In the genomic region with DNA sequence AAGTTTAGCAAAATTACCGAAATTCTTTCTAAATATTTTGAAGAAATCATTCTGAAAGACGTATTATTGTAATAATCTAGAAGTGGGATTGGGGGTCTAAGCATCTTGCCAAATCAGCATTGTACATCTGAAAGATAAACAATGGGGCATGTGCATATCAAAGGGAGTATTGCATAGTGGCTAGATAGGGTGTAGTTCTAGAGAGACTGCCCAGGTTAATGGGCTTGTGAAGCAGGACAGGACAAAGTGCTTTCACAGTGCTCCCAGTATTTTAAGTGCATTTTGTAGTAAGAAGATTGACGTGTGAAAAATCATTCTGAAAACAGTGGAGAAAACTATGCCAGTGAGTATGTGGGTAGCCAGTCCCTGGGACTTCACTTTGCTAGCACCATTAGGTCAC, we compare ENCODE assay signal across 24 cellular contexts.
DNase-seq lines count a peak whose midpoint lies in the region; ATAC-seq and TF ChIP-seq lines count a peak whose summit lies in the region.
"Had no signal": no experiment of that assay in that cellular context is flagged by ENCODE, and none has a peak within 500 bp of the region (broad histone marks: within the 10 kb centered on the region; RNA-seq: fewer than 3 reads in every experiment).

No MANE protein-coding gene starts in this region.

- H3K36me3 Mint-ChIP-seq in T-helper 2 cell treated with Interferon-gamma antibody and Interleukin-4, amounts not matched to agents 5 μg/mL and 100 μg/mL, for 36 hours (ENCODE audit: low read depth), result peaks cover 2% of the 10 kb centered on the region

- H3K4me1 ChIP-seq in RWPE2 (ENCODE audit: insufficient read depth, poor library complexity, severe bottlenecking) (peaks cover 44% of the 10 kb centered on the region), thymus (ENCODE audit: control insufficient read depth, insufficient read depth, low read length) (peaks cover 12% of the 10 kb centered on the region)

- peak overlapping the region; percentile 5 for H3K27ac Mint-ChIP-seq in T-helper 2 cell treated with Interferon-gamma antibody and Interleukin-4, amounts not matched to agents 5 μg/mL and 100 μg/mL, for 36 hours
- H3K27ac Mint-ChIP-seq: B cell had no signal

- no peaks in the 10 kb centered on the region for H3K27me3 ChIP-seq in RWPE2 (ENCODE audit: insufficient read depth, poor library complexity, severe bottlenecking)
- no peaks in the 10 kb centered on the region for H3K27me3 ChIP-seq in thymus (ENCODE audit: control insufficient read depth, insufficient read depth)

- no peaks in the 10 kb centered on the region for H3K27me3 Mint-ChIP-seq in T-helper 2 cell treated with Interferon-gamma antibody and Interleukin-4, amounts not matched to agents 5 μg/mL and 100 μg/mL, for 36 hours (ENCODE audit: low read depth)
- H3K27me3 Mint-ChIP-seq: B cell had no signal

- H3K9me3 ChIP-seq in RWPE2 (ENCODE audit: severe bottlenecking), result no peaks in the 10 kb centered on the region
- no peaks in the 10 kb centered on the region for H3K9me3 ChIP-seq in thymus (ENCODE audit: control insufficient read depth)

- 95% methylated on average over 3 of the region's 3 CpGs for WGBS in thymus

- peaks cover 8% of the 10 kb centered on the region for H3K4me1 Mint-ChIP-seq in T-helper 2 cell treated with Interferon-gamma antibody and Interleukin-4, amounts not matched to agents 5 μg/mL and 100 μg/mL, for 36 hours (ENCODE audit: low read depth)

- H3K4me3 ChIP-seq in RWPE2 (ENCODE audit: severe bottlenecking), result no peak overlapping the region
- H3K4me3 ChIP-seq in thymus (ENCODE audit: low read length), result no peak overlapping the region
- H3K4me3 ChIP-seq: SK-N-MC had no signal

- H3K27ac ChIP-seq in RWPE2 (ENCODE audit: poor library complexity, severe bottlenecking) (peak overlapping the region; percentile 47), thymus (ENCODE audit: low read depth) (peak overlapping the region; percentile 34)
- H3K27ac ChIP-seq: 22Rv1, C4-2B, RWPE1, SK-N-MC had no signal

- no peaks in the 10 kb centered on the region for H3K9me3 Mint-ChIP-seq in T-helper 2 cell treated with Interferon-gamma antibody and Interleukin-4, amounts not matched to agents 5 μg/mL and 100 μg/mL, for 36 hours

- no peak overlapping the region for H3K4me3 Mint-ChIP-seq in T-helper 2 cell treated with Interferon-gamma antibody and Interleukin-4, amounts not matched to agents 5 μg/mL and 100 μg/mL, for 36 hours
- H3K4me3 Mint-ChIP-seq: B cell had no signal

- ATAC-seq in RWPE2 (ENCODE audit: low read depth) (no peak), left lobe of liver (peak; percentile 64), GM21825 (IDR thresholded peaks at IDR 0.05; ENCODE audit: unreplicated experiment) (no peak)
- ATAC-seq: Panc1 had no signal

- TF ChIP-seq CTCF in RWPE2 (IDR thresholded peaks at IDR 0.05; ENCODE audit: poor library complexity, severe bottlenecking), result no peak

- no peak for DNase-seq in T-helper 2 cell treated with Interferon-gamma antibody and Interleukin-4, amounts not matched to agents 5 μg/mL and 100 μg/mL, for 36 hours (ENCODE audit: low spot score)
- DNase-seq in T-helper 2 cell, result no peak
- no peak for DNase-seq in RWPE2 (ENCODE audit: low spot score)
- DNase-seq in left lobe of liver (ENCODE audit: low spot score), result no peak
- no peak for DNase-seq in NCI-H446 (lab: John Stamatoyannopoulos, UW)
- DNase-seq in activated CD4-positive, alpha-beta T cell treated with anti-CD3 and anti-CD28 coated beads for 48 hours, result no peak
- DNase-seq: DMS153, DND-41, HCEC 1CT, Kasumi-1, NCI-H1092 treated with DMSO at 0.1 percent for 48 hours, NCI-H1436, NCI-H187 treated with DMSO at 0.1 percent for 48 hours, NCI-H510A, NCI-H69, SIG-M5 had no signal

- no peaks in the 10 kb centered on the region for H3K36me3 ChIP-seq in RWPE2 (ENCODE audit: low read depth)
- peaks cover under 1% of the 10 kb centered on the region for H3K36me3 ChIP-seq in thymus (ENCODE audit: control insufficient read depth, insufficient read depth)
